ENCODE assay signal across 19 cellular contexts in the genomic region with DNA sequence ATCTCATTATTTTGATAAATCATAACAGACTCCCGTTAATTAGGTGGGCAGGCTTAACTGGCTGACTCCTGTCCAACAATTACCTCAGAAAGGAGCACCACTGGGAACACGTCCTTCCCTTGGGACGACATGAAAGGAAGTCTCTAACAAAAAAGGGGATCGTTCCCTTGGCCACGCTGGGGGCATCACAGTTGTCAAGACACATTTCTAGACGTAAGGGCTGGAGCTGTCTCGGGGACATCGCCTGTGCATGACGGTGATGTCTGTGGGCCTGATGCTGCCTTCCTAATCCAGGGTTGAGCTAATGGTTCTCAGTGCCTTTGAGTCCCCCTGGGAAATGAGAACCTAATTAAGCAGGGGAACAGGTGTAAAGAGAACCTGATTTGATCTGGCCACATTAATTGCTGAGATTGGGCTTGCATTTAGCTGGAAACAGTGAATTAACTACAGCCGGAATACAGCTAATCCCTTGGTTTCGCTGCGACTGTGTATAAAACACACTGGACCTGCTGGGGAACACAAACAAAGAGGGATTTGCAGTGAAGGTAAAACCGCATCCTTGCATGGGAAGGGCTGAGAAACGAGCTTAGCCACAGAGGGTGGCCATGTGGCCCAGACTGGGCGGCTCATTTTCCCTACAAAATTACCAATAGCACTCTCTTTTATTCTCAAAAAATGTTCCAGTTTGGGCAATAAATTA.
A peak's percentile ranks its signal among the peaks of the same experiment; 100 is the strongest.
DNase-seq lines count a peak whose midpoint lies in the region; ATAC-seq and TF ChIP-seq lines count a peak whose summit lies in the region.
"Had no signal": no experiment of that assay in that cellular context is flagged by ENCODE, and none has a peak within 500 bp of the region (broad histone marks: within the 10 kb centered on the region; RNA-seq: fewer than 3 reads in every experiment).

No MANE protein-coding gene starts in this region.

- no peak overlapping the region for H3K27ac ChIP-seq in CD4-positive, alpha-beta memory T cell (ENCODE audit: low read depth, low read length)
- H3K27ac ChIP-seq in prostate gland = no peak overlapping the region

- H3K4me1 ChIP-seq in BE2C = peaks cover 23% of the 10 kb centered on the region
- no peaks in the 10 kb centered on the region for H3K4me1 ChIP-seq in CD4-positive, alpha-beta memory T cell (ENCODE audit: insufficient read depth, low read length)
- no peaks in the 10 kb centered on the region for H3K4me1 ChIP-seq in prostate gland (replicated peaks)

- ATAC-seq in HG03025 (IDR thresholded peaks at IDR 0.05; ENCODE audit: low FRiP score, unreplicated experiment) = no peak
- ATAC-seq: HepG2, Right ventricle myocardium inferior had no signal

- H3K4me3 ChIP-seq in BE2C (ENCODE audit: low read depth, low read length) (peak overlapping the region; percentile 24; the same call in 1 of the 2 replicates), retinal pigment epithelial cell (ENCODE audit: low read length) (no peak overlapping the region), prostate gland (no peak overlapping the region)
- H3K4me3 ChIP-seq in CD4-positive, alpha-beta memory T cell (ENCODE audit: low read length in 2 of 2) = no peak overlapping the region

- CTCF ChIA-PET in CD4-positive, alpha-beta memory T cell (lab: Charles Lee; ENCODE audit: partially characterized antibody) = interaction anchor here (1.8 kb wide), 1 partner anchor 162 kb away, joined by 5 read pairs; no protein-coding TSS in a partner anchor

- H3K36me3 Mint-ChIP-seq in glutamatergic neuron (ENCODE audit: unreplicated experiment) = no peaks in the 10 kb centered on the region
- H3K36me3 Mint-ChIP-seq in CD4-positive, alpha-beta memory T cell = peaks cover 0 to 2% of the 10 kb centered on the region in 2 donors

- 88% methylated on average over 15 of the region's 15 CpGs for WGBS in prostate gland

- peak; percentile 44 for DNase-seq in BE2C
- peak; percentile 45 for DNase-seq in NCI-H69 (lab: John Stamatoyannopoulos, UW)
- DNase-seq in glutamatergic neuron = peak; percentile 52
- DNase-seq in retinal pigment epithelial cell (ENCODE audit: low read depth) = peak; percentile 86
- no peak for DNase-seq in NCI-H2107 (lab: John Stamatoyannopoulos, UW)
- DNase-seq in CD4-positive, alpha-beta memory T cell = no peak
- no peak for DNase-seq in prostate gland (ENCODE audit: low spot score)
- DNase-seq: 8988T, COR-L47, DMS153, GF-D8, KBM-7, NCI-H1105, NCI-H2081, NCI-H2227 treated with DMSO at 0.1 percent for 48 hours, NCI-H526 had no signal

- no peaks in the 10 kb centered on the region for H3K27me3 ChIP-seq in BE2C
- H3K27me3 ChIP-seq in CD4-positive, alpha-beta memory T cell (ENCODE audit: insufficient read depth, low read length) = no peaks in the 10 kb centered on the region
- no peaks in the 10 kb centered on the region for H3K27me3 ChIP-seq in prostate gland (replicated peaks; ENCODE audit: insufficient read depth)

- no peak for TF ChIP-seq CTCF in BE2C (IDR thresholded peaks at IDR 0.05; ENCODE audit: low read depth, low read length)
- TF ChIP-seq CTCF in glutamatergic neuron (IDR thresholded peaks at IDR 0.05; ENCODE audit: partially characterized antibody, unreplicated experiment) = no peak
- no peak for TF ChIP-seq CTCF in retinal pigment epithelial cell (conservative IDR thresholded peaks at IDR 0.05; ENCODE audit: low read depth, low read length)
- TF ChIP-seq CTCF in prostate gland (IDR thresholded peaks at IDR 0.05) = no peak

- H3K4me1 Mint-ChIP-seq in glutamatergic neuron (ENCODE audit: low read depth, unreplicated experiment) = peaks cover 11% of the 10 kb centered on the region
- peaks cover 0 to 3% (median 0%) of the 10 kb centered on the region in 4 donors for H3K4me1 Mint-ChIP-seq in CD4-positive, alpha-beta memory T cell

- H3K9me3 ChIP-seq in BE2C (no peaks in the 10 kb centered on the region), prostate gland (no peaks in the 10 kb centered on the region)
- no peaks in the 10 kb centered on the region for H3K9me3 ChIP-seq in CD4-positive, alpha-beta memory T cell (ENCODE audit: control insufficient read depth in 1 of 2, low read length in 2 of 2)

- no peak for TF ChIP-seq POLR2A in prostate gland (IDR thresholded peaks at IDR 0.05)

- H3K27me3 Mint-ChIP-seq in glutamatergic neuron (ENCODE audit: unreplicated experiment) = peaks cover 2% of the 10 kb centered on the region
- no peaks in the 10 kb centered on the region for H3K27me3 Mint-ChIP-seq in CD4-positive, alpha-beta memory T cell

- no peaks in the 10 kb centered on the region for H3K9me3 Mint-ChIP-seq in glutamatergic neuron (ENCODE audit: unreplicated experiment)
- peaks cover 0 to 3% (median 0%) of the 10 kb centered on the region in 8 donors for H3K9me3 Mint-ChIP-seq in CD4-positive, alpha-beta memory T cell

- peak overlapping the region; percentile 76 for H3K27ac Mint-ChIP-seq in glutamatergic neuron (ENCODE audit: unreplicated experiment)
- H3K27ac Mint-ChIP-seq in CD4-positive, alpha-beta memory T cell = no peak overlapping the region

- intact Hi-C loops in CD4-positive, alpha-beta memory T cell (cut with micrococcal nuclease) = no loop called here
- intact Hi-C loops in prostate gland (cut with DNase I) = no loop called here

- POLR2A ChIA-PET in CD4-positive, alpha-beta memory T cell (lab: Charles Lee; ENCODE audit: partially characterized antibody) = no interaction called here

- H3K4me3 Mint-ChIP-seq in glutamatergic neuron (ENCODE audit: unreplicated experiment) = no peak overlapping the region
- no peak overlapping the region for H3K4me3 Mint-ChIP-seq in CD4-positive, alpha-beta memory T cell

- H3K36me3 ChIP-seq in BE2C (no peaks in the 10 kb centered on the region), prostate gland (no peaks in the 10 kb centered on the region)
- H3K36me3 ChIP-seq in CD4-positive, alpha-beta memory T cell (ENCODE audit: insufficient read depth, low read length) = no peaks in the 10 kb centered on the region

Comparison
In these comparisons a context has a peak if more than half of its experiments do, and no peak if none do; other contexts are left out.
1. DNase-seq: peak in BE2C (single experiment), NCI-H69 (single experiment), glutamatergic neuron (single experiment) and retinal pigment epithelial cell (single experiment); none in NCI-H2107 (single experiment), CD4-positive, alpha-beta memory T cell (0 of 5) and prostate gland (single experiment).